ENCODE assay signal across 16 cellular contexts in genomic region chr20:16560216-16560615, GRCh38. TPM values are rescaled to one million over a fixed set of nuclear protein-coding genes. Genes with fewer than 3 reads are reported as not detected.
DNase-seq lines count a peak whose midpoint lies in the region; ATAC-seq and TF ChIP-seq lines count a peak whose summit lies in the region.
"Had no signal": no experiment of that assay in that cellular context is flagged by ENCODE, and none has a peak within 500 bp of the region (broad histone marks: within the 10 kb centered on the region; RNA-seq: fewer than 3 reads in every experiment).

No MANE protein-coding gene starts in this region.

- no peak overlapping the region for H2AFZ ChIP-seq in GM23338
- no peak overlapping the region for H2AFZ ChIP-seq in osteoblast (ENCODE audit: low read length)

- peaks cover 3% of the 10 kb centered on the region; the same call in 1 of the 3 replicates for H3K9me3 Mint-ChIP-seq in GM23338

- H3K27me3 Mint-ChIP-seq in GM23338 (ENCODE audit: insufficient read depth, low read depth, poor library complexity): peaks cover 2% of the 10 kb centered on the region
- H3K27me3 Mint-ChIP-seq: CD4-positive, CD25-positive, alpha-beta regulatory T cell had no signal

- no peak for DNase-seq in GM23338 (ENCODE audit: low spot score)
- DNase-seq in osteoblast (ENCODE audit: insufficient read length, low spot score, missing footprints): no peak
- DNase-seq in ecto neural progenitor cell (ENCODE audit: low spot score): no peak
- no peak for DNase-seq in ACHN
- DNase-seq: AML-193; BE2C; Caco-2; CD4-positive, CD25-positive, alpha-beta regulatory T cell; CD8-positive, alpha-beta T cell; DMS153; DND-41; GOT3 had no signal

- peaks cover 31% of the 10 kb centered on the region for H3K36me3 ChIP-seq in BLaER1
- no peaks in the 10 kb centered on the region for H3K36me3 ChIP-seq in GM23338 (ENCODE audit: insufficient read depth)
- H3K36me3 ChIP-seq in osteoblast (ENCODE audit: insufficient read depth, low read length): no peaks in the 10 kb centered on the region
- H3K36me3 ChIP-seq: BE2C, HAP-1 had no signal

- H3K4me3 Mint-ChIP-seq in GM23338: no peak overlapping the region
- H3K4me3 Mint-ChIP-seq: CD4-positive, CD25-positive, alpha-beta regulatory T cell; CD8-positive, alpha-beta T cell had no signal

- peaks cover 34% of the 10 kb centered on the region for H3K4me1 ChIP-seq in BLaER1
- H3K4me1 ChIP-seq in GM23338 (ENCODE audit: insufficient read depth): peaks cover 4% of the 10 kb centered on the region; the same call in 1 of the 2 replicates
- H3K4me1 ChIP-seq in osteoblast (ENCODE audit: insufficient read depth, low read length): peaks cover 27% of the 10 kb centered on the region
- H3K4me1 ChIP-seq: BE2C, Caco-2, HAP-1 had no signal

- H3K27me3 ChIP-seq in BLaER1: no peaks in the 10 kb centered on the region
- H3K27me3 ChIP-seq in GM23338 (ENCODE audit: insufficient read depth): no peaks in the 10 kb centered on the region
- no peaks in the 10 kb centered on the region for H3K27me3 ChIP-seq in osteoblast (ENCODE audit: insufficient read depth, low read length)
- H3K27me3 ChIP-seq: BE2C had no signal

- H3K27ac ChIP-seq in BLaER1 (no peak overlapping the region; the same call in 1 of the 2 replicates), GM23338 (ENCODE audit: low read depth) (no peak overlapping the region), osteoblast (ENCODE audit: low read depth, low read length) (peak overlapping the region; percentile 56)
- H3K27ac ChIP-seq: C4-2B had no signal

- peaks cover 30% of the 10 kb centered on the region for H3K9me3 ChIP-seq in BLaER1
- H3K9me3 ChIP-seq in osteoblast (ENCODE audit: low read depth, low read length): no peaks in the 10 kb centered on the region
- H3K9me3 ChIP-seq: BE2C, Caco-2, HAP-1 had no signal

- no peak for TF ChIP-seq CTCF in GM23338 (conservative IDR thresholded peaks at IDR 0.05; ENCODE audit: low read depth in 2 of 2)
- no peak for TF ChIP-seq CTCF in osteoblast (IDR thresholded peaks at IDR 0.05; ENCODE audit: extremely low read depth, low read depth, low read length)

- H3K79me2 ChIP-seq in GM23338 (replicated peaks; ENCODE audit: insufficient read depth) (peaks cover 54% of the 10 kb centered on the region), osteoblast (ENCODE audit: insufficient read depth, low read length) (peaks cover 28% of the 10 kb centered on the region)

- ATAC-seq in GM23338: no peak
- ATAC-seq in GM21786 (IDR thresholded peaks at IDR 0.05; ENCODE audit: unreplicated experiment): no peak
- ATAC-seq: CD8-positive, alpha-beta T cell had no signal

- peak overlapping the region; percentile 20; the same call in 1 of the 2 replicates for H3K27ac Mint-ChIP-seq in GM23338
- H3K27ac Mint-ChIP-seq: CD8-positive, alpha-beta T cell had no signal

- in situ Hi-C loops in ACHN (cut with HindIII; ENCODE audit: low pct_ligation_motif_present, low pct_unique_long_range_greater_than_20kb, low sequenced_read_pairs): no loop called here

- no peak overlapping the region for H3K9ac ChIP-seq in BLaER1

- no peaks in the 10 kb centered on the region for H4K20me1 ChIP-seq in BLaER1
- H4K20me1 ChIP-seq in GM23338 (replicated peaks; ENCODE audit: insufficient read depth): peaks cover 3% of the 10 kb centered on the region; the same call in 1 of the 2 replicates
- no peaks in the 10 kb centered on the region for H4K20me1 ChIP-seq in osteoblast (ENCODE audit: insufficient read depth, low read length)

- H3K4me2 ChIP-seq in BLaER1: peak overlapping the region; percentile 48
- H3K4me2 ChIP-seq in GM23338: no peak overlapping the region
- H3K4me2 ChIP-seq in osteoblast (ENCODE audit: insufficient read depth, low read length): no peak overlapping the region

- no peaks in the 10 kb centered on the region for H3F3A ChIP-seq in GM23338 (replicated peaks; ENCODE audit: low read depth)

- H3K9me2 ChIP-seq in GM23338 (ENCODE audit: insufficient read depth): no peaks in the 10 kb centered on the region

- H3K36me3 Mint-ChIP-seq in GM23338 (ENCODE audit: low read depth): peaks cover 1% of the 10 kb centered on the region; the same call in 1 of the 3 replicates
- H3K36me3 Mint-ChIP-seq: CD8-positive, alpha-beta T cell had no signal

- H3K4me1 Mint-ChIP-seq in GM23338: peaks cover 13% of the 10 kb centered on the region

- no peak overlapping the region for H3K4me3 ChIP-seq in BLaER1
- no peak overlapping the region for H3K4me3 ChIP-seq in GM23338
- no peak overlapping the region for H3K4me3 ChIP-seq in osteoblast (ENCODE audit: insufficient read depth, low read length)
- H3K4me3 ChIP-seq: HAP-1 had no signal

TF ChIP-seq in GM23338, 12 proteins besides CTCF, POLR2A, EP300 and RAD21:
- no peak for TF ChIP-seq ZNF114 (CRISPR knock-in tag; IDR thresholded peaks at IDR 0.05)

RNA-seq across cellular contexts. Expression of gene KIF16B, which starts 13.0 kb away (rescaled TPM):
- 11.1 and 12.8 TPM in 2 replicates for total RNA-seq in GM23338 (2014; rRNA removed; shearing (Covaris generic))
- 5.5 and 6.5 TPM in 2 replicates for polyA plus RNA-seq in GM23338 (2016; fragmentation: Nextera tagmentation; extraction: Ambion mirVana)
- total RNA-seq in osteoblast: 9.0 and 12.1 TPM in 2 replicates
